ENCODE assay signal across 12 cellular contexts in genomic region chr2:148603562-148603920, GRCh38. TPM values are rescaled to one million over a fixed set of nuclear protein-coding genes. Genes with fewer than 3 reads are reported as not detected.
DNase-seq lines count a peak whose midpoint lies in the region; ATAC-seq and TF ChIP-seq lines count a peak whose summit lies in the region.
"Had no signal": no experiment of that assay in that cellular context is flagged by ENCODE, and none has a peak within 500 bp of the region (broad histone marks: within the 10 kb centered on the region; RNA-seq: fewer than 3 reads in every experiment).

No MANE protein-coding gene starts in this region.

- no peaks in the 10 kb centered on the region for H3K27me3 ChIP-seq in hepatocyte
- H3K27me3 ChIP-seq: uterus had no signal

- WGBS in hepatocyte (ENCODE audit: low lambda C conversion rate, missing lambda C conversion rate): 83% methylated on average over 3 of the region's 3 CpGs

- H3K4me1 ChIP-seq in hepatocyte (ENCODE audit: insufficient read depth): no peaks in the 10 kb centered on the region
- H3K4me1 ChIP-seq: uterus had no signal

- H3K27ac ChIP-seq in hepatocyte: no peak overlapping the region
- H3K27ac ChIP-seq: SK-N-MC, uterus had no signal

- H4K20me1 ChIP-seq in hepatocyte (ENCODE audit: insufficient read depth, poor library complexity, severe bottlenecking): no peaks in the 10 kb centered on the region

- H3K4me2 ChIP-seq in hepatocyte: no peak overlapping the region

- H3K9me3 Mint-ChIP-seq in T-helper 1 cell treated with Interleukin-12 subunit alpha and Interleukin-12 subunit beta and Interleukin-4 antibody, amounts not matched to agents 30 μg/mL and 1 μg/mL, for 36 hours: peaks cover 9% of the 10 kb centered on the region
- H3K9me3 Mint-ChIP-seq in Calu3 (ENCODE audit: low read depth, unreplicated experiment): no peaks in the 10 kb centered on the region

- no peak overlapping the region for H2AFZ ChIP-seq in hepatocyte

- TF ChIP-seq CTCF in Calu3 (IDR thresholded peaks at IDR 0.05; ENCODE audit: unreplicated experiment): no peak
- no peak for TF ChIP-seq CTCF in hepatocyte (IDR thresholded peaks at IDR 0.05; ENCODE audit: poor library complexity)

- peak; percentile 96 for ATAC-seq in GM18505 (IDR thresholded peaks at IDR 0.05; ENCODE audit: unreplicated experiment)
- ATAC-seq in GM19351 (IDR thresholded peaks at IDR 0.05; ENCODE audit: unreplicated experiment): peak; percentile 98
- peak; percentile 99 for ATAC-seq in HG02884 (IDR thresholded peaks at IDR 0.05; ENCODE audit: unreplicated experiment)

- CTCF ChIA-PET in Calu3 (lab: Charles Lee): no interaction called here

- no TSS peak for BruUV-seq in Calu3 (replicated peaks; lab: Mats Ljungman, UMichigan)

- H3K79me2 ChIP-seq in hepatocyte: no peaks in the 10 kb centered on the region

- no peaks in the 10 kb centered on the region for H3K9me3 ChIP-seq in hepatocyte (ENCODE audit: low read depth)
- H3K9me3 ChIP-seq: uterus had no signal

- no peaks in the 10 kb centered on the region for H3K9me2 ChIP-seq in hepatocyte (replicated peaks; ENCODE audit: insufficient read depth)

- no peak overlapping the region for H3K4me3 ChIP-seq in hepatocyte
- H3K4me3 ChIP-seq: SK-N-MC, uterus had no signal

- peaks cover 15% of the 10 kb centered on the region for H3K4me1 Mint-ChIP-seq in T-helper 1 cell treated with Interleukin-12 subunit alpha and Interleukin-12 subunit beta and Interleukin-4 antibody, amounts not matched to agents 30 μg/mL and 1 μg/mL, for 36 hours (ENCODE audit: low read depth)
- no peaks in the 10 kb centered on the region for H3K4me1 Mint-ChIP-seq in Calu3 (ENCODE audit: low read depth, unreplicated experiment)

- peaks cover 9% of the 10 kb centered on the region for H3K27me3 Mint-ChIP-seq in T-helper 1 cell treated with Interleukin-12 subunit alpha and Interleukin-12 subunit beta and Interleukin-4 antibody, amounts not matched to agents 30 μg/mL and 1 μg/mL, for 36 hours (ENCODE audit: low read depth)
- H3K27me3 Mint-ChIP-seq in Calu3 (ENCODE audit: unreplicated experiment): peaks cover 35% of the 10 kb centered on the region

- no peak for TF ChIP-seq POLR2A in GM18505 (IDR thresholded peaks at IDR 0.05; ENCODE audit: borderline replicate concordance, extremely low read depth, insufficient read depth, insufficient read length)

- H3K36me3 ChIP-seq in hepatocyte (replicated peaks; ENCODE audit: insufficient read depth, low read depth): no peaks in the 10 kb centered on the region
- H3K36me3 ChIP-seq: uterus had no signal

- DNase-seq in NOMO-1 treated with dmso at 0.1 percent for 144 hours (lab: John Stamatoyannopoulos, UW; ENCODE audit: unreplicated experiment) (no peak), occipital lobe (lab: John Stamatoyannopoulos, UW) (no peak), Calu3 (no peak), hepatocyte (ENCODE audit: low spot score) (no peak)
- DNase-seq: DMS79, NCI-H2171 treated with DMSO at 0.1 percent for 48 hours, uterus had no signal

- intact Hi-C loops in Calu3 (cut with micrococcal nuclease; ENCODE audit: unreplicated experiment): no loop called here

- H3K36me3 Mint-ChIP-seq in T-helper 1 cell treated with Interleukin-12 subunit alpha and Interleukin-12 subunit beta and Interleukin-4 antibody, amounts not matched to agents 30 μg/mL and 1 μg/mL, for 36 hours (ENCODE audit: low read depth): peaks cover 6% of the 10 kb centered on the region
- H3K36me3 Mint-ChIP-seq in Calu3 (ENCODE audit: insufficient read depth, unreplicated experiment): no peaks in the 10 kb centered on the region

- peak overlapping the region; percentile 25 for H3K4me3 Mint-ChIP-seq in T-helper 1 cell treated with Interleukin-12 subunit alpha and Interleukin-12 subunit beta and Interleukin-4 antibody, amounts not matched to agents 30 μg/mL and 1 μg/mL, for 36 hours
- no peak overlapping the region for H3K4me3 Mint-ChIP-seq in Calu3 (ENCODE audit: low read depth, unreplicated experiment)

- H3K27ac Mint-ChIP-seq in T-helper 1 cell treated with Interleukin-12 subunit alpha and Interleukin-12 subunit beta and Interleukin-4 antibody, amounts not matched to agents 30 μg/mL and 1 μg/mL, for 36 hours: peak overlapping the region; percentile 82
- no peak overlapping the region for H3K27ac Mint-ChIP-seq in Calu3 (ENCODE audit: unreplicated experiment)

RNA-seq across cellular contexts. Expression of gene EPC2, which starts 41.0 kb away (rescaled TPM):
- total RNA-seq in occipital lobe (103 TPM), Calu3 (2022) (29.4 and 32.5 TPM in 2 replicates), hepatocyte (37.3 and 37.8 TPM in 2 replicates)
- 2.6 and 2.7 TPM in 2 replicates for polyA plus RNA-seq in hepatocyte
